In the genomic region with DNA sequence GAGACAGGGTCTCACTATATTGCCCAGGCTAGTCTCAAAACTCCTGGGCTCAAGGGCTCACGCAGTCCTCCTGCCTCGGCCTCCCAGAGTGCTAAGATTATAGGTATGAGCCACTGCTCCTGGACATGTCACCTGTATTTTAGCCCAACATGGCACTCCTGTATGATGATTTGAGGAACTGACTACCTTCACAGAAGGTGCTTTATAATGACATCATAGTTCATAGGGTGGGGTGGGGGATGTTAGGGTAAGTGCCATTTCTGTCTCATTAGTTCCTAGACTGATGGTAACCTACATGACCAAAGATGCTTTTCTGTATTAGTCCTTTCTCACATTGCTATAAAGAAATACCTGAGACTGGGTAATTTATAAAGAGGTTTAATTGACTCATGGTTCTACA, we compare ENCODE assay signal across 15 cellular contexts.
A peak's percentile ranks its signal among the peaks of the same experiment; 100 is the strongest.
DNase-seq lines count a peak whose midpoint lies in the region; ATAC-seq and TF ChIP-seq lines count a peak whose summit lies in the region.
"Had no signal": no experiment of that assay in that cellular context is flagged by ENCODE, and none has a peak within 500 bp of the region (broad histone marks: within the 10 kb centered on the region; RNA-seq: fewer than 3 reads in every experiment).

No MANE protein-coding gene starts in this region.

- no TSS peak for BruUV-seq in PC-9 (replicated peaks; lab: Mats Ljungman, UMichigan)

- H4K20me1 ChIP-seq in PC-9 (ENCODE audit: insufficient read depth), result peaks cover 14% of the 10 kb centered on the region; the same call in 1 of the 2 replicates

- H3K4me2 ChIP-seq in PC-9, result peak overlapping the region; percentile 74; the same call in 1 of the 2 replicates

- H2AFZ ChIP-seq in PC-9, result no peak overlapping the region

- TF ChIP-seq CTCF in PC-9 (conservative IDR thresholded peaks at IDR 0.05), result no peak

- H3K27me3 Mint-ChIP-seq in activated CD4-positive, alpha-beta T cell treated with anti-CD3 and anti-CD28 coated beads for 36 hours, result no peaks in the 10 kb centered on the region

- H3K9me3 Mint-ChIP-seq in activated CD4-positive, alpha-beta T cell treated with anti-CD3 and anti-CD28 coated beads for 36 hours (ENCODE audit: low read depth), result no peaks in the 10 kb centered on the region
- H3K9me3 Mint-ChIP-seq in stimulated activated effector memory CD8-positive, alpha-beta T cell treated with anti-CD3 and anti-CD28 coated beads, Interleukin-12 subunit alpha, Interleukin-12 subunit beta, amount 100 ng/mL, for 72 hours, result no peaks in the 10 kb centered on the region

- intact Hi-C loops in activated CD4-positive, alpha-beta T cell treated with anti-CD3 and anti-CD28 coated beads for 36 hours (cut with DNase I, micrococcal nuclease), result no loop called here
- intact Hi-C loops in PC-9 (cut with micrococcal nuclease; ENCODE audit: unreplicated experiment), result loop anchor here (2.0 kb wide), 2 partner anchors 40 to 288 kb away; no protein-coding TSS in a partner anchor

- H3K4me1 ChIP-seq in PC-9 (replicated peaks; ENCODE audit: insufficient read depth), result peaks cover 58% of the 10 kb centered on the region

- peaks cover 52% of the 10 kb centered on the region for H3F3A ChIP-seq in PC-9 (ENCODE audit: insufficient read depth, low read depth)

- peaks cover 71% of the 10 kb centered on the region for H3K4me1 Mint-ChIP-seq in activated CD4-positive, alpha-beta T cell treated with anti-CD3 and anti-CD28 coated beads for 36 hours
- peaks cover 45% of the 10 kb centered on the region for H3K4me1 Mint-ChIP-seq in stimulated activated effector memory CD8-positive, alpha-beta T cell treated with anti-CD3 and anti-CD28 coated beads, Interleukin-12 subunit alpha, Interleukin-12 subunit beta, amount 100 ng/mL, for 72 hours

- no peaks in the 10 kb centered on the region for H3K27me3 ChIP-seq in PC-9 (ENCODE audit: insufficient read depth, low read depth)
- H3K27me3 ChIP-seq: adrenal gland, upper lobe of left lung had no signal

- 0 out of 2 replicates have a peak, but pooled peaks cover 5% of the 10 kb centered on the region for H3K36me3 ChIP-seq in PC-9 (ENCODE audit: low read depth)
- H3K36me3 ChIP-seq: adrenal gland, upper lobe of left lung had no signal

- no peak overlapping the region for H3K4me3 Mint-ChIP-seq in activated CD4-positive, alpha-beta T cell treated with anti-CD3 and anti-CD28 coated beads for 36 hours
- no peak overlapping the region for H3K4me3 Mint-ChIP-seq in stimulated activated effector memory CD8-positive, alpha-beta T cell treated with anti-CD3 and anti-CD28 coated beads, Interleukin-12 subunit alpha, Interleukin-12 subunit beta, amount 100 ng/mL, for 72 hours

- peak overlapping the region; percentile 28 for H3K27ac Mint-ChIP-seq in activated CD4-positive, alpha-beta T cell treated with anti-CD3 and anti-CD28 coated beads for 36 hours
- H3K27ac Mint-ChIP-seq in stimulated activated effector memory CD8-positive, alpha-beta T cell treated with anti-CD3 and anti-CD28 coated beads, Interleukin-12 subunit alpha, Interleukin-12 subunit beta, amount 100 ng/mL, for 72 hours, result peak overlapping the region; percentile 76

- H3K27ac ChIP-seq in PC-9 (peak overlapping the region; percentile 80; the same call in 1 of the 2 replicates), epithelial cell of prostate (peak overlapping the region; percentile 66)

- peaks cover 12% of the 10 kb centered on the region for H3K36me3 Mint-ChIP-seq in activated CD4-positive, alpha-beta T cell treated with anti-CD3 and anti-CD28 coated beads for 36 hours (ENCODE audit: low read depth)
- no peaks in the 10 kb centered on the region for H3K36me3 Mint-ChIP-seq in stimulated activated effector memory CD8-positive, alpha-beta T cell treated with anti-CD3 and anti-CD28 coated beads, Interleukin-12 subunit alpha, Interleukin-12 subunit beta, amount 100 ng/mL, for 72 hours

- H3K4me3 ChIP-seq in PC-9, result no peak overlapping the region
- H3K4me3 ChIP-seq: adrenal gland, upper lobe of left lung had no signal

- CTCF ChIA-PET in activated CD4-positive, alpha-beta T cell treated with anti-CD3 and anti-CD28 coated beads for 36 hours (lab: Charles Lee), result interaction anchor here (0.6 kb wide), 3 partner anchors 8 to 268 kb away, joined by 3 read pairs; no protein-coding TSS in a partner anchor
- CTCF ChIA-PET in PC-9 (lab: Charles Lee), result no interaction called here

- H3K79me2 ChIP-seq in PC-9 (ENCODE audit: low read depth), result peaks cover 94% of the 10 kb centered on the region

- no peak for DNase-seq in activated CD4-positive, alpha-beta T cell treated with anti-CD3 and anti-CD28 coated beads for 36 hours
- no peak for DNase-seq in activated CD4-positive, alpha-beta T cell treated with anti-CD3 and anti-CD28 coated beads, Interleukin-2, amount 50 U/mL, for 48 hours
- no peak for DNase-seq in PC-9
- DNase-seq in epithelial cell of prostate (ENCODE audit: low read depth, low spot score), result no peak
- DNase-seq in stimulated activated effector memory CD8-positive, alpha-beta T cell treated with anti-CD3 and anti-CD28 coated beads, Interleukin-12 subunit alpha, Interleukin-12 subunit beta, amount 100 ng/mL, for 72 hours (ENCODE audit: low spot score in 2 of 2), result peak in 1 of 2 donors; percentile 15
- no peak for DNase-seq in activated CD4-positive, CD25-positive, alpha-beta regulatory T cell (lab: John Stamatoyannopoulos, UW)
- DNase-seq: 8988T, adrenal gland, erythroblast, kidney glomerular epithelial cell, NCI-H1417, NCI-H345, upper lobe of left lung had no signal

- no peaks in the 10 kb centered on the region for H3K9me3 ChIP-seq in PC-9 (ENCODE audit: insufficient read depth, low read depth)
- H3K9me3 ChIP-seq: adrenal gland, upper lobe of left lung had no signal

- ATAC-seq in activated CD4-positive, alpha-beta T cell treated with anti-CD3 and anti-CD28 coated beads for 36 hours, result peak; percentile 17
- ATAC-seq in stimulated activated effector memory CD8-positive, alpha-beta T cell treated with anti-CD3 and anti-CD28 coated beads, Interleukin-12 subunit alpha, Interleukin-12 subunit beta, amount 100 ng/mL, for 72 hours, result no peak
- ATAC-seq in GM19397 (IDR thresholded peaks at IDR 0.05; ENCODE audit: unreplicated experiment) (no peak), GM19351 (IDR thresholded peaks at IDR 0.05; ENCODE audit: unreplicated experiment) (no peak)

- H3K9me2 ChIP-seq in PC-9 (ENCODE audit: insufficient read depth), result no peaks in the 10 kb centered on the region

- POLR2A ChIA-PET in activated CD4-positive, alpha-beta T cell treated with anti-CD3 and anti-CD28 coated beads for 36 hours (lab: Charles Lee), result no interaction called here
- POLR2A ChIA-PET in PC-9 (lab: Charles Lee; ENCODE audit: unreplicated experiment), result no interaction called here
